ENCODE assay signal across 7 cellular contexts in genomic region chr3:170355738-170356595, GRCh38. TPM values are rescaled to one million over a fixed set of nuclear protein-coding genes. Genes with fewer than 3 reads are reported as not detected.
A peak's percentile ranks its signal among the peaks of the same experiment; 100 is the strongest.
DNase-seq lines count a peak whose midpoint lies in the region; ATAC-seq, FAIRE-seq and TF ChIP-seq lines count a peak whose summit lies in the region.

No MANE protein-coding gene starts in this region.

- peaks cover 8% of the 10 kb centered on the region; the same call in 1 of the 2 replicates for H3K23me2 ChIP-seq in H1 (ENCODE audit: low read depth, low read length)

- H3K9me3 ChIP-seq in KOPT-K1 (ENCODE audit: insufficient read depth, low read length, poor library complexity, severe bottlenecking) (no peaks in the 10 kb centered on the region), H1 (ENCODE audit: insufficient read depth in 2 of 2, low read depth in 1 of 2, low read length in 1 of 2) (no peaks in the 10 kb centered on the region), mucosa of descending colon (no peaks in the 10 kb centered on the region)

- H4K5ac ChIP-seq in H1 (ENCODE audit: insufficient read length, low read depth, low read length): peak overlapping the region; percentile 87

- 6% methylated on average over 16 of the region's 22 CpGs; no CpG with 5 or more reads in 1 of the 2 experiments for WGBS in H1 (ENCODE audit: extremely low coverage in 1 of 2, insufficient coverage in 1 of 2, insufficient read length in 1 of 2, insufficient replicate concordance in 2 of 2, low coverage in 1 of 2, low lambda C conversion rate in 2 of 2, missing lambda C conversion rate in 1 of 2), 2 experiments
- WGBS in urinary bladder: 5% methylated on average over 22 of the region's 22 CpGs

- peaks cover 4 to 5% of the 10 kb centered on the region in 2 experiments for H4K20me1 ChIP-seq in H1 (replicated peaks in 1 of 2; ENCODE audit: control insufficient read depth in 1 of 2, insufficient read depth in 2 of 2, low read length in 2 of 2)

- H3K23ac ChIP-seq in H1 (ENCODE audit: insufficient read length): no peak overlapping the region

- peak overlapping the region; percentile 82 for H3K18ac ChIP-seq in H1 (ENCODE audit: extremely low read depth, low read length)

- peak overlapping the region; percentile 72 to 94 for H3K4me2 ChIP-seq in H1 (ENCODE audit: insufficient read depth in 1 of 2, low read depth in 2 of 2, low read length in 2 of 2)

- FAIRE-seq in H1 (lab: Jason Lieb, UNC): peak; percentile 58

- H3K79me2 ChIP-seq in H1 (ENCODE audit: control insufficient read depth in 1 of 2, insufficient read depth in 2 of 2, low read length in 2 of 2): peaks cover 16 to 28% of the 10 kb centered on the region in 2 experiments

- H3K27me3 ChIP-seq in H1 (replicated peaks in 1 of 4; ENCODE audit: control insufficient read depth in 3 of 4, extremely low read depth in 1 of 4, insufficient read depth in 3 of 4, low read length in 3 of 4): no peaks in the 10 kb centered on the region

- H3K27ac ChIP-seq in KOPT-K1 (ENCODE audit: low read depth, low read length, poor library complexity, severe bottlenecking) (peak overlapping the region; percentile 53), H1 (ENCODE audit: low read depth, low read length) (peak overlapping the region; percentile 63; the same call in 1 of the 2 replicates), urinary bladder (ENCODE audit: low read depth) (peak overlapping the region; percentile 94)

- peak; percentile 65 for DNase-seq in GM10266 (ENCODE audit: extremely low spot score)
- no peak for DNase-seq in H1 (ENCODE audit: low read depth in 1 of 2, low spot score in 2 of 2)
- peak; percentile 52 to 71 (median 54) for DNase-seq in mucosa of descending colon

- H3K79me1 ChIP-seq in H1 (ENCODE audit: low read depth, low read length): no peaks in the 10 kb centered on the region

- peak overlapping the region; percentile 94 for H2BK120ac ChIP-seq in H1 (replicated peaks; ENCODE audit: low read depth, low read length)

- H2BK20ac ChIP-seq in H1 (ENCODE audit: low read length): peak overlapping the region; percentile 92

- TF ChIP-seq CTCF in GM10266 (IDR thresholded peaks at IDR 0.05; ENCODE audit: control insufficient read depth, insufficient read depth, low read depth, missing control alignments): no peak
- TF ChIP-seq CTCF in H1 (IDR thresholded peaks at IDR 0.05; ENCODE audit: control extremely low read depth in 1 of 3, insufficient read depth in 1 of 3, low read depth in 1 of 3, low read length in 3 of 3): no peak
- TF ChIP-seq CTCF in mucosa of descending colon (IDR thresholded peaks at IDR 0.05): no peak

- peak overlapping the region; percentile 79 for H2BK12ac ChIP-seq in H1 (ENCODE audit: low read depth, low read length)

- no peak overlapping the region for H3K14ac ChIP-seq in H1 (ENCODE audit: insufficient read length)

- no peak for TF ChIP-seq RAD21 in H1 (IDR thresholded peaks at IDR 0.05 in 1 of 2, conservative IDR thresholded peaks at IDR 0.05 in 1 of 2; ENCODE audit: low read depth in 2 of 2, low read length in 2 of 2)

- H4K8ac ChIP-seq in H1 (ENCODE audit: extremely low read depth, insufficient read depth, low read length): no peak overlapping the region

- TF ChIP-seq EP300 in H1 (IDR thresholded peaks at IDR 0.05; ENCODE audit: borderline replicate concordance in 1 of 2, low read depth in 2 of 2, low read length in 2 of 2): no peak

- H2AFZ ChIP-seq in H1 (ENCODE audit: low read length): peak overlapping the region; percentile 9; the same call in 1 of the 2 replicates

- H2BK5ac ChIP-seq in H1 (ENCODE audit: low read depth, low read length): peak overlapping the region; percentile 96

- H3K4ac ChIP-seq in H1 (replicated peaks; ENCODE audit: insufficient read length, low read depth, low read length): peak overlapping the region; percentile 91

- H4K91ac ChIP-seq in H1 (replicated peaks; ENCODE audit: insufficient read length, low read length): peak overlapping the region; percentile 86

- intact Hi-C loops in mucosa of descending colon (cut with DNase I, micrococcal nuclease): no loop called here

- peak overlapping the region; percentile 43 to 77 (median 62) for H3K4me3 ChIP-seq in H1 (ENCODE audit: extremely low read depth in 1 of 4, insufficient read depth in 2 of 4, low read depth in 3 of 4, low read length in 4 of 4)
- H3K4me3 ChIP-seq in mucosa of descending colon: no peak overlapping the region
- peak overlapping the region; percentile 85 for H3K4me3 ChIP-seq in urinary bladder (ENCODE audit: low read depth, low read length)

- peak; percentile 16 for ATAC-seq in GM21737 (IDR thresholded peaks at IDR 0.05; ENCODE audit: unreplicated experiment)
- peak; percentile 18 for ATAC-seq in SK-N-SH treated with all-trans-retinoic acid at 6 μM for 48 hours
- ATAC-seq in mucosa of descending colon: peak; percentile 3

- H3K9ac ChIP-seq in H1 (replicated peaks in 1 of 4; ENCODE audit: extremely low read depth in 1 of 4, low read depth in 3 of 4, low read length in 3 of 4): peak overlapping the region; percentile 43 to 78 (median 49); a peak in 6 of 7 replicates

- CTCF ChIA-PET in H1 (lab: Charles Lee; ENCODE audit: partially characterized antibody): interaction anchor here (0.6 to 1.2 kb wide), 6 partner anchors 14 to 455 kb away, joined by 3 to 5 read pairs (median 3); no protein-coding TSS in a partner anchor

- H3K56ac ChIP-seq in H1 (replicated peaks; ENCODE audit: insufficient read length, low read depth, low read length): peak overlapping the region; percentile 79

- POLR2A ChIA-PET in H1 (lab: Charles Lee; ENCODE audit: partially characterized antibody): interaction anchor here (0.6 to 2.5 kb wide), 3 partner anchors 22 to 42 kb away, joined by 3 to 10 read pairs (median 4); no protein-coding TSS in a partner anchor

- H3K36me3 ChIP-seq in KOPT-K1 (ENCODE audit: insufficient read depth, low read length) (no peaks in the 10 kb centered on the region), H1 (ENCODE audit: control insufficient read depth in 2 of 4, insufficient read depth in 4 of 4, low read length in 3 of 4) (peaks cover 0 to 14% (median 3%) of the 10 kb centered on the region in 4 experiments; a peak in 4 of 8 replicates), mucosa of descending colon (ENCODE audit: low read depth) (no peaks in the 10 kb centered on the region), urinary bladder (ENCODE audit: insufficient read depth) (no peaks in the 10 kb centered on the region)

- peak overlapping the region; percentile 67; the same call in 1 of the 2 replicates for H2AK5ac ChIP-seq in H1 (ENCODE audit: low read depth, low read length)

- peaks cover 2 to 18% (median 8%) of the 10 kb centered on the region in 4 experiments; a peak in 4 of 7 replicates for H3K4me1 ChIP-seq in H1 (replicated peaks in 1 of 4; ENCODE audit: control insufficient read depth in 3 of 4, insufficient read depth in 4 of 4, low read length in 3 of 4)
- peaks cover 12% of the 10 kb centered on the region for H3K4me1 ChIP-seq in mucosa of descending colon (ENCODE audit: low read depth)
- no peaks in the 10 kb centered on the region for H3K4me1 ChIP-seq in urinary bladder (ENCODE audit: insufficient read depth)

- no peak overlapping the region for H2BK15ac ChIP-seq in H1 (ENCODE audit: low read length)

- TF ChIP-seq POLR2A in H1 (IDR thresholded peaks at IDR 0.05; ENCODE audit: control extremely low read depth in 1 of 2, low read depth in 2 of 2, low read length in 2 of 2): peak in 1 of 2 experiments; percentile 44; a peak in 1 of 3 replicates

TF ChIP-seq in SK-N-SH treated with all-trans-retinoic acid at 6 μM for 48 hours, 23 proteins besides CTCF, POLR2A, EP300 and RAD21 (continues in another document):
- TF ChIP-seq ZFP30 (CRISPR knock-in tag; IDR thresholded peaks at IDR 0.05): no peak
- TF ChIP-seq POU6F1 (CRISPR knock-in tag; IDR thresholded peaks at IDR 0.05; ENCODE audit: borderline replicate concordance, low read depth): no peak
- no peak for TF ChIP-seq ZNF70 (CRISPR knock-in tag; IDR thresholded peaks at IDR 0.05)

TF ChIP-seq in H1, 55 proteins besides CTCF, POLR2A, EP300 and RAD21:
- TF ChIP-seq ASH2L (IDR thresholded peaks at IDR 0.05; ENCODE audit: low read length) (peak; percentile 46), NRF1 (IDR thresholded peaks at IDR 0.05; ENCODE audit: low read depth, low read length) (no peak)

RNA-seq across cellular contexts. Expression of gene SKIL, which starts 1.5 kb away (rescaled TPM):
- 266 and 277 TPM in 2 replicates for total RNA-seq in H1 (2021; fragmentation: NEBNext Ultra II Directional; extraction: Animal tissue kit (Norgen Biotek cat#: 25700))
- polyA plus RNA-seq in H1 (2011; rRNA removed) (9.5 and 13.2 TPM in 2 replicates), urinary bladder (10.7 TPM)
- polyA plus RNA-seq in H1 (2011; cell fraction: cytosol; rRNA removed): 18.5 TPM
- 20.1 TPM for polyA plus RNA-seq in H1 (2011; cell fraction: nucleus; rRNA removed)
- 29.1 to 79.4 TPM (median 36.5 TPM) in 4 replicates for polyA plus RNA-seq in H1 (2012, experiment 1 of 2)
- 2.7 TPM for polyA plus RNA-seq in H1 (2012, experiment 2 of 2)
- polyA plus RNA-seq in H1 (2013, experiment 1 of 2): 92.2 TPM
- 96.2 TPM for polyA plus RNA-seq in H1 (2013, experiment 2 of 2)
- polyA minus RNA-seq in H1 (2011; rRNA and poly(A)+ RNA removed): 158 and 178 TPM in 2 replicates
- polyA minus RNA-seq in H1 (2011; cell fraction: cytosol; rRNA and poly(A)+ RNA removed): 75.6 TPM
- polyA minus RNA-seq in H1 (2011; cell fraction: nucleus; rRNA and poly(A)+ RNA removed): 179 TPM
- total RNA-seq in mucosa of descending colon (10 to 100 TPM; 41.9 to 51.3 (median 49.5) TPM), urinary bladder (124 TPM)

Comparison
In these comparisons a context has a peak if more than half of its experiments do, and no peak if none do; other contexts are left out.
1. DNase-seq: peak in GM10266 (single experiment) and mucosa of descending colon (3 of 3); none in H1 (0 of 2).
2. Peak in every context shown above with its lines, with median percentiles within 50 percentile points of each other: ATAC-seq and H3K27ac ChIP-seq.